In genomic region chr2:72006188-72006736, GRCh38 we compare ENCODE assay signal across 1 cellular context.
TF ChIP-seq lines count a peak whose summit lies in the region.

No MANE protein-coding gene starts in this region.

TF ChIP-seq in SK-N-SH, 30 proteins besides CTCF, POLR2A, EP300 and RAD21 (continued from another document):
- TF ChIP-seq USF2 (IDR thresholded peaks at IDR 0.05; ENCODE audit: borderline replicate concordance, low read depth, low read length) (no peak), FOXJ3 (CRISPR knock-in tag; IDR thresholded peaks at IDR 0.05) (no peak), ELF1 (IDR thresholded peaks at IDR 0.05) (no peak), FOXM1 (IDR thresholded peaks at IDR 0.05; ENCODE audit: low read depth) (no peak), EZH2phosphoT487 (IDR thresholded peaks at IDR 0.05; ENCODE audit: borderline replicate concordance, low read depth) (no peak), MXI1 (IDR thresholded peaks at IDR 0.05; ENCODE audit: low read depth, low read length) (no peak), SMC3 (IDR thresholded peaks at IDR 0.05; ENCODE audit: low read depth, low read length) (no peak), IRF3 (IDR thresholded peaks at IDR 0.05; ENCODE audit: low read depth, low read length) (no peak), ZBTB33 (IDR thresholded peaks at IDR 0.05; ENCODE audit: borderline replicate concordance, low read depth) (no peak), RXRA (IDR thresholded peaks at IDR 0.05; ENCODE audit: borderline replicate concordance, low read depth) (no peak)
TF ChIP-seq in SK-N-SH: peak in this region for 0.
